ENCODE assay signal across 9 cellular contexts in the genomic region with DNA sequence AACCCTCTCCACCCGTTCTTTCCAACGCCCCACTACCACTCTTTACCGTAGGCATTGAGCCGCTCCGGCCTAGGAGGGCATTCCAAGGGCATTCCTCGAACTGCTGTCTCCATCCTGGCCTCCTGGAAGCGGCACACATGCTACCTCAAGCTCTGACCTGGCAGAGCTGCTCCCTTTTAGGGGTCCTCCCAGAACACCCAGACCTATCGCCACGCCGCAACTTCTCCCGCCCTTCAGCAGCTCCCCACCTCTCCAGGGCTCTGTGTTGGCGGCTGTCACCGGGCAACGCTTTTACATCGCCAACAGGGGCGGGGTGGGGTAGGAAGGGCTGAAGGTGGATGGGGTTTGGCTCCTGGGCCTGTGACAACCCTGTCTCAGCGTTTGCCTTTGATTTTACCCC. TPM values are rescaled to one million over a fixed set of nuclear protein-coding genes. Genes with fewer than 3 reads are reported as not detected.
DNase-seq lines count a peak whose midpoint lies in the region; ATAC-seq and TF ChIP-seq lines count a peak whose summit lies in the region.
"Had no signal": no experiment of that assay in that cellular context is flagged by ENCODE, and none has a peak within 500 bp of the region (broad histone marks: within the 10 kb centered on the region; RNA-seq: fewer than 3 reads in every experiment).

No MANE protein-coding gene starts in this region.

- no peaks in the 10 kb centered on the region for H3K36me3 Mint-ChIP-seq in activated T-helper 17 cell treated with anti-CD3 and anti-CD28 coated beads, Interleukin-2, amount 50 U/mL, for 72 hours (ENCODE audit: low read depth)

- no peak for TF ChIP-seq POLR2A in spleen (IDR thresholded peaks at IDR 0.05)

- 34 to 50% (median 38%) methylated on average over 17 of the region's 17 CpGs for WGBS in spleen, 5 donors

- DNase-seq in NCI-H82 (lab: John Stamatoyannopoulos, UW) (peak; percentile 14), NCI-H82 treated with DMSO at 0.1 percent for 48 hours (lab: John Stamatoyannopoulos, UW; ENCODE audit: unreplicated experiment) (no peak), islet precursor cell (peak; percentile 55), spleen (peak; percentile 82), ACHN (no peak)
- DNase-seq: DND-41 had no signal

- H3K4me3 ChIP-seq in spleen = peak overlapping the region in 7 of 8 donors; percentile 37 to 79 (median 51)

- no peak for ATAC-seq in activated T-helper 17 cell treated with anti-CD3 and anti-CD28 coated beads, Interleukin-2, amount 50 U/mL, for 72 hours (replicated peaks)
- no peak for ATAC-seq in GM19023 (IDR thresholded peaks at IDR 0.05; ENCODE audit: unreplicated experiment)
- ATAC-seq in HG03439 (IDR thresholded peaks at IDR 0.05; ENCODE audit: unreplicated experiment) = no peak

- peaks cover 0 to 18% (median 0%) of the 10 kb centered on the region in 7 donors for H3K27me3 ChIP-seq in spleen (replicated peaks in 1 of 7)

- TF ChIP-seq CTCF in spleen (IDR thresholded peaks at IDR 0.05 in 8 of 11, conservative IDR thresholded peaks at IDR 0.05 in 3 of 11) = no peak

- in situ Hi-C loops in ACHN (cut with HindIII; ENCODE audit: low pct_ligation_motif_present, low pct_unique_long_range_greater_than_20kb, low sequenced_read_pairs) = no loop called here

- H3K9me3 Mint-ChIP-seq in activated T-helper 17 cell treated with anti-CD3 and anti-CD28 coated beads, Interleukin-2, amount 50 U/mL, for 72 hours = no peaks in the 10 kb centered on the region

- peaks cover 7% of the 10 kb centered on the region for H3K4me1 Mint-ChIP-seq in activated T-helper 17 cell treated with anti-CD3 and anti-CD28 coated beads, Interleukin-2, amount 50 U/mL, for 72 hours

- peak overlapping the region; percentile 80 for H3K4me3 Mint-ChIP-seq in activated T-helper 17 cell treated with anti-CD3 and anti-CD28 coated beads, Interleukin-2, amount 50 U/mL, for 72 hours

- intact Hi-C loops in spleen (cut with DNase I; ENCODE audit: low total_unique reads) = loop anchor here (5.0 to 10.0 kb wide), 2 partner anchors 49 to 127 kb away; no protein-coding TSS in a partner anchor

- peaks cover 25 to 45% (median 35%) of the 10 kb centered on the region in 6 donors for H3K4me1 ChIP-seq in spleen

- H3K27ac ChIP-seq in spleen = peak overlapping the region in 2 of 8 donors; percentile 61 to 63

- H3K36me3 ChIP-seq in spleen = no peaks in the 10 kb centered on the region

- H3K27ac Mint-ChIP-seq in activated T-helper 17 cell treated with anti-CD3 and anti-CD28 coated beads, Interleukin-2, amount 50 U/mL, for 72 hours = no peak overlapping the region

- no peaks in the 10 kb centered on the region for H3K27me3 Mint-ChIP-seq in activated T-helper 17 cell treated with anti-CD3 and anti-CD28 coated beads, Interleukin-2, amount 50 U/mL, for 72 hours

- H3K9me3 ChIP-seq in spleen = no peaks in the 10 kb centered on the region

RNA-seq across cellular contexts. Expression of gene MYORG, which starts 4.6 kb away (rescaled TPM):
- 1 to 10 TPM; 1.6 to 3.5 TPM for total RNA-seq in activated T-helper 17 cell treated with anti-CD3 and anti-CD28 coated beads, Interleukin-2, amount 50 U/mL, for 72 hours
- total RNA-seq in spleen = 1 to 10 TPM in 6 of 7 donors, under 1 TPM in 1; 0.97 to 2.2 (median 1.5) TPM
- under 1 TPM; 0.22 to 0.48 (median 0.47) TPM for polyA plus RNA-seq in spleen

RNA-seq across cellular contexts. Expression of gene NUDT2, which starts 52.0 kb away (rescaled TPM):
- total RNA-seq in activated T-helper 17 cell treated with anti-CD3 and anti-CD28 coated beads, Interleukin-2, amount 50 U/mL, for 72 hours = 10 to 100 TPM; 31.2 to 34.9 TPM
- 10 to 100 TPM; 10.4 to 18.0 (median 14.6) TPM for total RNA-seq in spleen
- polyA plus RNA-seq in spleen = 10 to 100 TPM; 21.0 to 32.1 (median 28.0) TPM

RNA-seq across cellular contexts. Expression of gene KIF24, which starts 52.3 kb away (rescaled TPM):
- total RNA-seq in activated T-helper 17 cell treated with anti-CD3 and anti-CD28 coated beads, Interleukin-2, amount 50 U/mL, for 72 hours = 1 to 10 TPM; 4.9 to 7.1 TPM
- total RNA-seq in spleen = 1 to 10 TPM in 3 of 7 donors, under 1 TPM in 4; 0.52 to 1.8 (median 0.83) TPM
- under 1 TPM; 0.15 to 0.33 (median 0.32) TPM for polyA plus RNA-seq in spleen

Comparison
In these comparisons a context has a peak if more than half of its experiments do, and no peak if none do; other contexts are left out.
1. DNase-seq: peak in NCI-H82 (single experiment), islet precursor cell (single experiment) and spleen (single experiment); none in NCI-H82 treated with DMSO at 0.1 percent for 48 hours (single experiment) and ACHN (single experiment).